Comparison of ENCODE assay signal across 8 cellular contexts in the genomic region with DNA sequence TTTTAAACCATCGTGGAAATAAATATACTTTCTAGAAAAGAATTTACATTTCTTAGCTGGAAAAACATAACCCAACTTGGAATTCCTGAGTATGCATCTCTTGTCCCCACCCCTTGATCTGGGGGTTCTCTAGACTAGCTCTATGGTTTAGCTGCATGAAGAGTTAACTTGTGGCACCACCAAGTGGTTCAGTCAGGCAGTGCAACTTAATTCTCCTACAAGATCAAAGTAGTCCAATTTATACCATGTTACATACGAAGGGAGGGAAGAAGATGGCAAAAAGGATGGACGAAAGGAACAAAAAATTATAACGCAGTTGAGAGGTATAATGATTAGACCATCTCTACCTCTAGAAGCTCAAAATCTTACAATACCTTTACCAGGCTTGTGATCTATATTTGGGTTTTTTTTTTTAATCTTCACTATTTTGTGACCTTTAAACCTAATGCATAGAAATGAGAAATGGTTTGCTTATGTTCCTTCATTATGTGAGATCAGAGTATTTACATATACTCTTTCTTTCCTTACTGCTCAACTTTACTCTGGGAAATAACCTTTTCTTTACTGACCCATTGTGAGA. TPM values are rescaled to one million over a fixed set of nuclear protein-coding genes. Genes with fewer than 3 reads are reported as not detected.
DNase-seq lines count a peak whose midpoint lies in the region; FAIRE-seq and TF ChIP-seq lines count a peak whose summit lies in the region.

No MANE protein-coding gene starts in this region.

- H3K4me1 Mint-ChIP-seq in brain: no peaks in the 10 kb centered on the region

- peak; percentile 68 for FAIRE-seq in TTC549 (lab: Jason Lieb, UNC)

- TF ChIP-seq CTCF in brain (conservative IDR thresholded peaks at IDR 0.05): peak; percentile 86 to 89

- DNase-seq in NCI-H2029 treated with DMSO at 0.1 percent for 48 hours (lab: John Stamatoyannopoulos, UW) (peak; percentile 22), NCI-H2029 (lab: John Stamatoyannopoulos, UW) (no peak), HCEC 1CT (peak; percentile 68), NCI-H1105 (lab: John Stamatoyannopoulos, UW) (peak; percentile 19), islet precursor cell (peak; percentile 77)
- peak; percentile 49 for DNase-seq in stimulated activated CD4-positive, alpha-beta T cell treated with anti-CD3 and anti-CD28 coated beads, Interleukin-1b, Interleukin-23, amount 100 ng/mL, for 48 hours

- H3K27ac Mint-ChIP-seq in brain: no peak overlapping the region

- H3K36me3 Mint-ChIP-seq in brain: peaks cover 9% of the 10 kb centered on the region

- H3K27me3 Mint-ChIP-seq in brain: no peaks in the 10 kb centered on the region

- H3K4me3 Mint-ChIP-seq in brain: no peak overlapping the region

- no peaks in the 10 kb centered on the region for H3K9me3 Mint-ChIP-seq in brain

RNA-seq across cellular contexts. Expression of a gene that starts 28.5 kb away (rescaled TPM):
- polyA plus RNA-seq in brain (ENCODE audit: insufficient read depth, low read depth, low replicate concordance): 20.7 TPM
